Comparison of ENCODE assay signal across 14 cellular contexts in genomic region chr6:167113047-167113446, GRCh38. TPM values are rescaled to one million over a fixed set of nuclear protein-coding genes. Genes with fewer than 3 reads are reported as not detected.
A peak's percentile ranks its signal among the peaks of the same experiment; 100 is the strongest.
DNase-seq lines count a peak whose midpoint lies in the region; ATAC-seq and TF ChIP-seq lines count a peak whose summit lies in the region.
"Had no signal": no experiment of that assay in that cellular context is flagged by ENCODE, and none has a peak within 500 bp of the region (broad histone marks: within the 10 kb centered on the region; RNA-seq: fewer than 3 reads in every experiment).

No MANE protein-coding gene starts in this region.

- no peaks in the 10 kb centered on the region for H4K20me1 ChIP-seq in BLaER1

- in situ Hi-C loops in gastrocnemius medialis (cut with MboI; ENCODE audit: low sequenced_read_pairs in 4 of 4), result no loop called here

- no peak for TF ChIP-seq CTCF in gastrocnemius medialis (IDR thresholded peaks at IDR 0.05 in 4 of 5, conservative IDR thresholded peaks at IDR 0.05 in 1 of 5)

- H3K4me3 ChIP-seq in BLaER1 (0 out of 2 replicates have a peak overlapping the region, but pooled peaks have one; percentile 2), gastrocnemius medialis (no peak overlapping the region)

- H3K4me1 ChIP-seq in BLaER1 (peaks cover 79% of the 10 kb centered on the region), gastrocnemius medialis (no peaks in the 10 kb centered on the region)

- H3K9ac ChIP-seq in BLaER1, result no peak overlapping the region

- no peaks in the 10 kb centered on the region for H3K36me3 ChIP-seq in BLaER1
- no peaks in the 10 kb centered on the region for H3K36me3 ChIP-seq in gastrocnemius medialis

- intact Hi-C loops in gastrocnemius medialis (cut with DNase I; ENCODE audit: low total_unique reads), result no loop called here

- H3K27me3 ChIP-seq in BLaER1, result no peaks in the 10 kb centered on the region
- H3K27me3 ChIP-seq in gastrocnemius medialis, result peaks cover 0 to 5% (median 0%) of the 10 kb centered on the region in 3 donors

- H3K27ac ChIP-seq in BLaER1 (peak overlapping the region; percentile 10; the same call in 1 of the 2 replicates), gastrocnemius medialis (no peak overlapping the region)

- H3K9me3 ChIP-seq in BLaER1 (peaks cover 4% of the 10 kb centered on the region; the same call in 1 of the 2 replicates), gastrocnemius medialis (no peaks in the 10 kb centered on the region)

- ATAC-seq in GM18868 (IDR thresholded peaks at IDR 0.05; ENCODE audit: unreplicated experiment), result peak; percentile 64
- ATAC-seq in HG02623 (IDR thresholded peaks at IDR 0.05; ENCODE audit: unreplicated experiment), result peak; percentile 40
- peak; percentile 54 for ATAC-seq in HG03558 (IDR thresholded peaks at IDR 0.05; ENCODE audit: extremely low read depth, unreplicated experiment)
- no peak for ATAC-seq in gastrocnemius medialis

- H3K4me2 ChIP-seq in BLaER1, result peak overlapping the region; percentile 87

- DNase-seq in cortex of kidney (lab: John Stamatoyannopoulos, UW), result no peak
- no peak for DNase-seq in activated gamma-delta T cell (lab: John Stamatoyannopoulos, UW)
- no peak for DNase-seq in NCI-H226
- DNase-seq in gastrocnemius medialis, result no peak
- DNase-seq: activated naive CD4-positive, alpha-beta T cell treated with anti-CD3 and anti-CD28 coated beads, Interleukin-2, amount 10 ng/mL, durations not matched to agents 7 days and 5 days; kidney; NCI-H1436 had no signal

- TF ChIP-seq POLR2A in gastrocnemius medialis (IDR thresholded peaks at IDR 0.05), result no peak

RNA-seq across cellular contexts. Expression of gene CCR6, which starts 9.8 kb away (rescaled TPM):
- not detected for total RNA-seq in gastrocnemius medialis
- total RNA-seq: endothelial cell of umbilical vein, renal cortical epithelial cell had no signal

RNA-seq across cellular contexts. Expression of gene GPR31, which starts 44.7 kb away (rescaled TPM):
- not detected for total RNA-seq in gastrocnemius medialis
- total RNA-seq: endothelial cell of umbilical vein; renal cortical epithelial cell; T-helper 1 cell treated with Interleukin-12 subunit alpha and Interleukin-12 subunit beta and Interleukin-4 antibody, amounts not matched to agents 30 ng/mL and 1 ng/mL, for 36 hours had no signal

Comparison
In these comparisons a context has a peak if more than half of its experiments do, and no peak if none do; other contexts are left out.
1. ATAC-seq: peak in GM18868 (single experiment), HG02623 (single experiment) and HG03558 (single experiment); none in gastrocnemius medialis (0 of 2).